ENCODE assay signal across 9 cellular contexts in the genomic region with DNA sequence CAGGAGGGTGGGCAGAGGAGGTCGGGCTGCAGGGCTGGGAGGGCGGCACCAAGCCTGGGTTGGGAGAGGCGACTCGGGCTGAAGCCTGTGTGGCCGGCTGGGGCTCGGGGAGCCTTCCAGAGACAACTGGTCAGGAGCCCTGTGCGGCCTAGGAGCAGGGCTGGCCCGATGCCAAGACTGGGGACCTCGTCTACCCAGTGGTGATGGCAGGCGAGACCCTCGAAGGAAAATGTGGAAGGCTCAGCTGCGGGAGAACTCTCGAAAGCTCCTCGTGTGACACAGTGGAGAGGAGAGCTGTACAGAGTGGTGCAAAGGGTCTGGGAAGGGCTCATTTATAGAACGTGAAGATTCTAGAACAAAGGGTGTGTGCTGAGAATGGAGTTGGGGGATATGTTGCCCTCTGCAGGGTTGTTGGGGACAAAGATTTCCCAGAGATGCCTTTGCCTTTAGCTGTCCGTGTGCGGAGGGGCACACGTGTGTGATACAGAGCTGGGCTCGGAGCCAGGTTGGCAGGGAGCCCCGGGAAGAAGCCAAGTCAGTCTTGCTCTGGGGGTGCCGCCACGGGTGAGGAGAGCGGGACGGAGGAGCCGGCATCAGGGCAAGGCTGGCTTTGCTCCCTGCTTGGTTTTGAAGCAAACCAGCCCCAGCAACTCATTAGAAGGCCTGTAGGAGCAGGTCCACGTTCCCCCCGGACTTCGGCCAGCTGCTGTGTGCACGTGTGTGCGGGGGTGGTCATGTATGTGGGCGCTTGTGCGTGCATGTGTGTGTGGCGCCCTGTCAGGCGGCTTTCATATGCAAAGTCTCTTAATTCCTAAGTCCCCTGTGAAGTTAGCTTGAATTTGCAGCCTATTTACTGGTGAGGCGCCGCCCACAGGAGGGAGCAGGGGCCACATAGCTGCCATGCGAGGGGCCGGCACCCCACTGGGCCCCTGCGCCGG.
A peak's percentile ranks its signal among the peaks of the same experiment; 100 is the strongest.
DNase-seq lines count a peak whose midpoint lies in the region; ATAC-seq and TF ChIP-seq lines count a peak whose summit lies in the region.
"Had no signal": no experiment of that assay in that cellular context is flagged by ENCODE, and none has a peak within 500 bp of the region (broad histone marks: within the 10 kb centered on the region; RNA-seq: fewer than 3 reads in every experiment).

No MANE protein-coding gene starts in this region.

- no peaks in the 10 kb centered on the region for H3K9me2 ChIP-seq in PC-3 (replicated peaks; ENCODE audit: low read length)

- H3K9ac ChIP-seq in PC-3 (ENCODE audit: low read length), result peak overlapping the region; percentile 95
- H3K9ac ChIP-seq in neuronal stem cell (ENCODE audit: low read depth, low read length, poor library complexity), result peak overlapping the region; percentile 81

- ATAC-seq in PC-3 (peak; percentile 29), HG03432 (IDR thresholded peaks at IDR 0.05; ENCODE audit: unreplicated experiment) (no peak), GM21360 (IDR thresholded peaks at IDR 0.05; ENCODE audit: unreplicated experiment) (no peak), GM18861 (IDR thresholded peaks at IDR 0.05; ENCODE audit: unreplicated experiment) (no peak), GM21529 (IDR thresholded peaks at IDR 0.05; ENCODE audit: unreplicated experiment) (no peak)

- H3F3A ChIP-seq in PC-3 (ENCODE audit: low read length, unreplicated experiment), result no peaks in the 10 kb centered on the region

- H2BK15ac ChIP-seq in neuronal stem cell (ENCODE audit: low read length), result peak overlapping the region; percentile 49

- H3K27me3 ChIP-seq in PC-3 (ENCODE audit: low read length), result no peaks in the 10 kb centered on the region
- no peaks in the 10 kb centered on the region for H3K27me3 ChIP-seq in neuronal stem cell (ENCODE audit: control insufficient read depth in 3 of 3, insufficient read depth in 3 of 3, low read depth in 1 of 3, low read length in 3 of 3)

- DNase-seq in GM03348 (ENCODE audit: low spot score), result peak; percentile 83
- DNase-seq in PC-3, result peak; percentile 87
- DNase-seq in epithelial cell of proximal tubule (ENCODE audit: low read depth), result peak; percentile 41
- DNase-seq in neuronal stem cell (ENCODE audit: low spot score), result no peak

- CTCF ChIA-PET in PC-3 (lab: Charles Lee), result no interaction called here

- peak overlapping the region; percentile 75 for H2AK5ac ChIP-seq in neuronal stem cell (ENCODE audit: low read depth, low read length)

- H3K79me2 ChIP-seq in PC-3 (ENCODE audit: low read length), result no peaks in the 10 kb centered on the region

- H3K9me3 ChIP-seq in PC-3 (ENCODE audit: low read length) (no peaks in the 10 kb centered on the region), neuronal stem cell (replicated peaks in 1 of 2; ENCODE audit: control insufficient read depth in 2 of 2, insufficient read depth in 1 of 2, low read depth in 1 of 2, low read length in 2 of 2) (peaks cover 4 to 8% of the 10 kb centered on the region in 2 donors)

- no peaks in the 10 kb centered on the region for H4K20me1 ChIP-seq in PC-3 (ENCODE audit: low read length)

- peak overlapping the region; percentile 51 for H3K14ac ChIP-seq in neuronal stem cell (ENCODE audit: low read length)

- H2BK5ac ChIP-seq in neuronal stem cell (ENCODE audit: low read length), result peak overlapping the region; percentile 66

- H2AFZ ChIP-seq in PC-3 (ENCODE audit: low read length) (no peak overlapping the region), neuronal stem cell (ENCODE audit: low read length) (no peak overlapping the region)

- no peak overlapping the region for H3K4me3 ChIP-seq in PC-3 (ENCODE audit: low read length)
- H3K4me3 ChIP-seq in epithelial cell of proximal tubule (ENCODE audit: low read depth, low read length), result no peak overlapping the region
- no peak overlapping the region for H3K4me3 ChIP-seq in neuronal stem cell (ENCODE audit: low read length in 2 of 2)

- H3K18ac ChIP-seq in neuronal stem cell (ENCODE audit: low read length), result peak overlapping the region; percentile 90

- H4K8ac ChIP-seq in neuronal stem cell (ENCODE audit: low read depth, low read length), result no peak overlapping the region

- TF ChIP-seq CTCF in PC-3 (conservative IDR thresholded peaks at IDR 0.05; ENCODE audit: low read depth, low read length) (peak; percentile 43), epithelial cell of proximal tubule (conservative IDR thresholded peaks at IDR 0.05; ENCODE audit: low read depth, low read length) (peak; percentile 35)

- no CpG with 5 or more reads among the region's 40 CpGs for WGBS in neuronal stem cell (ENCODE audit: extremely low coverage in 2 of 2, insufficient read length in 2 of 2, insufficient replicate concordance in 1 of 2), 2 donors

- H4K91ac ChIP-seq in neuronal stem cell (ENCODE audit: low read depth, low read length, poor library complexity), result no peak overlapping the region

- H2BK12ac ChIP-seq in neuronal stem cell (ENCODE audit: low read length), result no peak overlapping the region

- intact Hi-C loops in PC-3 (cut with micrococcal nuclease), result no loop called here

- peak overlapping the region; percentile 43 for H3K23ac ChIP-seq in neuronal stem cell (ENCODE audit: low read depth, low read length, poor library complexity)

- H3K79me1 ChIP-seq in neuronal stem cell (ENCODE audit: low read depth, low read length), result no peaks in the 10 kb centered on the region

- POLR2A ChIA-PET in PC-3 (lab: Charles Lee; ENCODE audit: unreplicated experiment), result no interaction called here

- H3K4me1 ChIP-seq in PC-3 (ENCODE audit: insufficient read depth, low read length), result peaks cover 45% of the 10 kb centered on the region
- H3K4me1 ChIP-seq in neuronal stem cell (ENCODE audit: control insufficient read depth in 2 of 2, insufficient read depth in 1 of 2, low read depth in 1 of 2, low read length in 2 of 2), result peaks cover 0 to 8% of the 10 kb centered on the region in 2 donors

- H3K36me3 ChIP-seq in PC-3 (ENCODE audit: low read depth, low read length) (0 out of 2 replicates have a peak, but pooled peaks cover 2% of the 10 kb centered on the region), neuronal stem cell (replicated peaks in 1 of 2; ENCODE audit: control insufficient read depth in 2 of 2, insufficient read depth in 2 of 2, low read length in 2 of 2) (peaks cover 6 to 48% of the 10 kb centered on the region in 2 donors)

- H3K27ac ChIP-seq in PC-3 (ENCODE audit: low read length) (peak overlapping the region; percentile 100), neuronal stem cell (replicated peaks; ENCODE audit: low read length) (no peak overlapping the region)
- H3K27ac ChIP-seq: HL-60 had no signal

- H3K4me2 ChIP-seq in PC-3 (ENCODE audit: low read length), result peak overlapping the region; percentile 46
- H3K4me2 ChIP-seq in neuronal stem cell (ENCODE audit: insufficient read depth, low read length, poor library complexity, severe bottlenecking), result no peak overlapping the region

- H3K4ac ChIP-seq in neuronal stem cell (ENCODE audit: low read length), result no peak overlapping the region

- H2BK120ac ChIP-seq in neuronal stem cell (ENCODE audit: low read depth, low read length), result no peak overlapping the region

- no TSS peak for BruUV-seq in PC-3 (replicated peaks; lab: Mats Ljungman, UMichigan)
